ENCODE assay signal across 1 cellular context in genomic region chr5:88901077-88901476, GRCh38. TPM values are rescaled to one million over a fixed set of nuclear protein-coding genes. Genes with fewer than 3 reads are reported as not detected.
"Had no signal": no experiment of that assay in that cellular context is flagged by ENCODE, and none has a peak within 500 bp of the region (broad histone marks: within the 10 kb centered on the region; RNA-seq: fewer than 3 reads in every experiment).

No MANE protein-coding gene starts in this region.

RNA-seq across cellular contexts. Expression of gene MEF2C, which starts 18.1 kb away (rescaled TPM):
- total RNA-seq: activated naive CD4-positive, alpha-beta T cell treated with anti-CD3 and anti-CD28 coated beads for 36 hours had no signal
